Comparison of ENCODE assay signal across 30 cellular contexts in the genomic region with DNA sequence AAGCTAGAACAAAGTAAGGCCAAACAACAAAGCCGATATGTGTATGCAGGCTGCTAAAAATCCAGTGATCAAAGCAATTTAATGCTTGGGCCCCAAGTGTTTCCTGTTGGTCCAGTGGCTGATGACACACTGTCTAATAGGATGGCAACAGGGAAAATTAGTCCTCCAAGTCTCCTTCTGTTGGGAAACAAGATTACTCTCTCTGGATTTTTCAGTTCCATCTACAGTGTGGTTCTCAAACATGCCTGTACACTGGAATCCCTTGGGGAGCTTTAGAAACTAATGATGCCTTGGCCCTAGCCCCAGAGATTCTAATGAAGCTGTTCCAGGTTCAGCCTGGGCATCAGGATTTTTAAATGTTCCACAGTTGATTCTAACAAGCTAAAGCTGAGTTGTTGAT.
DNase-seq lines count a peak whose midpoint lies in the region; TF ChIP-seq lines count a peak whose summit lies in the region.
"Had no signal": no experiment of that assay in that cellular context is flagged by ENCODE, and none has a peak within 500 bp of the region (broad histone marks: within the 10 kb centered on the region; RNA-seq: fewer than 3 reads in every experiment).

No MANE protein-coding gene starts in this region.

- peaks cover 5% of the 10 kb centered on the region for H3K9me3 Mint-ChIP-seq in progenitor cell of endocrine pancreas (ENCODE audit: low read depth)
- H3K9me3 Mint-ChIP-seq: activated T-helper 1 cell treated with anti-CD3 and anti-CD28 coated beads, Interleukin-12 subunit alpha, Interleukin-12 subunit beta, Interleukin-2, Interleukin-4 antibody, amounts not matched to agents 30 ng/mL and 10 ng/mL and 1 ng/mL, durations not matched to agents 14 hours and 24 hours and 36 hours; effector memory CD8-positive, alpha-beta T cell; neural crest cell had no signal

- no peak overlapping the region for H3K27ac Mint-ChIP-seq in progenitor cell of endocrine pancreas
- H3K27ac Mint-ChIP-seq: activated CD4-positive, alpha-beta memory T cell treated with anti-CD3 and anti-CD28 coated beads, Interleukin-2, amount 10 ng/mL, durations not matched to agents 7 days and 5 days; activated T-helper 1 cell treated with anti-CD3 and anti-CD28 coated beads, Interleukin-12 subunit alpha, Interleukin-12 subunit beta, Interleukin-2, Interleukin-4 antibody, amounts not matched to agents 30 ng/mL and 10 ng/mL and 1 ng/mL, durations not matched to agents 14 hours and 24 hours and 36 hours; effector memory CD8-positive, alpha-beta T cell; immature natural killer cell had no signal

- H3K4me3 Mint-ChIP-seq in progenitor cell of endocrine pancreas (ENCODE audit: low read depth) = no peak overlapping the region
- H3K4me3 Mint-ChIP-seq: activated CD4-positive, alpha-beta memory T cell treated with anti-CD3 and anti-CD28 coated beads, Interleukin-2, amount 10 ng/mL, durations not matched to agents 7 days and 5 days; activated T-helper 1 cell treated with anti-CD3 and anti-CD28 coated beads, Interleukin-12 subunit alpha, Interleukin-12 subunit beta, Interleukin-2, Interleukin-4 antibody, amounts not matched to agents 30 ng/mL and 10 ng/mL and 1 ng/mL, durations not matched to agents 14 hours and 24 hours and 36 hours; CD14-positive monocyte; effector memory CD8-positive, alpha-beta T cell; immature natural killer cell; neural crest cell had no signal

- H3K36me3 Mint-ChIP-seq in progenitor cell of endocrine pancreas (ENCODE audit: insufficient read depth) = no peaks in the 10 kb centered on the region
- H3K36me3 Mint-ChIP-seq: CD14-positive monocyte, immature natural killer cell had no signal

- DNase-seq in GM04503 (ENCODE audit: low read depth) (peak; percentile 62), SW480 (ENCODE audit: low spot score) (peak; percentile 13), fibroblast of peridontal ligament (ENCODE audit: extremely low read depth) (peak; percentile 42), stromal cell of bone marrow (ENCODE audit: low read depth) (peak; percentile 17), SIG-M5 (lab: John Stamatoyannopoulos, UW) (no peak), DMS79 treated with DMSO at 0.1 percent for 48 hours (lab: John Stamatoyannopoulos, UW) (no peak), progenitor cell of endocrine pancreas (ENCODE audit: low spot score, unreplicated experiment) (no peak)
- DNase-seq: activated CD4-positive, alpha-beta memory T cell treated with anti-CD3 and anti-CD28 coated beads, Interleukin-2, amount 10 ng/mL, durations not matched to agents 7 days and 5 days; activated CD4-positive, alpha-beta T cell treated with anti-CD3 and anti-CD28 coated beads for 1 hour; activated CD8-positive, alpha-beta memory T cell treated with anti-CD3 and anti-CD28 coated beads, Interleukin-2, amount 50 U/mL, for 4 hours; activated naive CD4-positive, alpha-beta T cell treated with Interleukin-2 at 50 U/mL for 16 hours; Caco-2; central memory CD4-positive, alpha-beta T cell; cortex of kidney; effector memory CD8-positive, alpha-beta T cell; hippocampal formation; immature natural killer cell; KBM-7; NCI-H1092 treated with DMSO at 0.1 percent for 48 hours; NCI-H187; NCI-H2171; NCI-H510A treated with DMSO at 0.1 percent for 48 hours; PC-3; stimulated activated CD4-positive, alpha-beta T cell treated with anti-CD3 and anti-CD28 coated beads, Interleukin-12 subunit alpha, Interleukin-12 subunit beta, amount 100 ng/mL, for 4 hours; stimulated activated CD4-positive, alpha-beta T cell treated with anti-CD3 and anti-CD28 coated beads, Interleukin-4, amount 100 ng/mL, for 1 hour; T-helper 2 cell; transverse colon had no signal

- H3K4me1 Mint-ChIP-seq in progenitor cell of endocrine pancreas (ENCODE audit: low read depth) = peaks cover 8% of the 10 kb centered on the region
- H3K4me1 Mint-ChIP-seq: CD14-positive monocyte, neural crest cell had no signal

- no peaks in the 10 kb centered on the region for H3K27me3 Mint-ChIP-seq in progenitor cell of endocrine pancreas

- TF ChIP-seq CTCF in progenitor cell of endocrine pancreas (IDR thresholded peaks at IDR 0.05; ENCODE audit: unreplicated experiment) = no peak

Comparison
In these comparisons a context has a peak if more than half of its experiments do, and no peak if none do; other contexts are left out.
1. DNase-seq: peak in GM04503 (single experiment), SW480 (single experiment), fibroblast of peridontal ligament (single experiment) and stromal cell of bone marrow (single experiment); none in SIG-M5 (single experiment), DMS79 treated with DMSO at 0.1 percent for 48 hours (single experiment) and progenitor cell of endocrine pancreas (single experiment).